ENCODE assay signal across 18 cellular contexts in genomic region chr10:57627642-57628178, GRCh38.
"Had no signal": no experiment of that assay in that cellular context is flagged by ENCODE, and none has a peak within 500 bp of the region (broad histone marks: within the 10 kb centered on the region; RNA-seq: fewer than 3 reads in every experiment).

No MANE protein-coding gene starts in this region.

- H3K9me3 ChIP-seq: body of pancreas, heart right ventricle, psoas muscle, transverse colon had no signal

- H3K27me3 Mint-ChIP-seq: activated naive CD4-positive, alpha-beta T cell treated with anti-CD3 and anti-CD28 coated beads, Interleukin-2, amount 50 U/mL, for 24 hours; central memory CD8-positive, alpha-beta T cell; natural killer cell treated with Interleukin-12 subunit alpha and Interleukin-12 subunit beta and Interleukin-15 and Interleukin-18, amount 100 ng/mL, for 72 hours had no signal

- H3K9me3 Mint-ChIP-seq: activated naive CD4-positive, alpha-beta T cell treated with anti-CD3 and anti-CD28 coated beads, Interleukin-2, amount 50 U/mL, for 24 hours had no signal

- H3K27ac Mint-ChIP-seq: activated naive CD4-positive, alpha-beta T cell treated with anti-CD3 and anti-CD28 coated beads, Interleukin-2, amount 50 U/mL, for 24 hours; natural killer cell treated with Interleukin-12 subunit alpha and Interleukin-12 subunit beta and Interleukin-15 and Interleukin-18, amount 100 ng/mL, for 72 hours had no signal

- H3K4me1 ChIP-seq: body of pancreas, heart right ventricle, psoas muscle, transverse colon had no signal

- H3K27me3 ChIP-seq: body of pancreas, heart right ventricle, transverse colon had no signal

- H3K4me3 Mint-ChIP-seq: activated naive CD4-positive, alpha-beta T cell treated with anti-CD3 and anti-CD28 coated beads, Interleukin-2, amount 50 U/mL, for 24 hours; central memory CD8-positive, alpha-beta T cell; natural killer cell treated with Interleukin-12 subunit alpha and Interleukin-12 subunit beta and Interleukin-15 and Interleukin-18, amount 100 ng/mL, for 72 hours had no signal

- DNase-seq: activated CD4-positive, alpha-beta T cell treated with anti-CD3 and anti-CD28 coated beads, Interleukin-2, amount 50 U/mL, for 1 hour; activated CD4-positive, CD25-positive, alpha-beta regulatory T cell; activated T-cell treated with anti-CD3 and anti-CD28 coated beads, Interleukin-2, amount 50 U/mL, for 1 hour; body of pancreas; cortex of kidney; effector CD8-positive, alpha-beta T cell; heart right ventricle; mammary epithelial cell; psoas muscle; stimulated activated CD4-positive, alpha-beta T cell treated with anti-CD3 and anti-CD28 coated beads, Interleukin-2, amount 100 ng/mL, for 24 hours; stimulated activated naive CD4-positive, alpha-beta T cell; substantia nigra; T-helper 2 cell; transverse colon had no signal

- H3K4me1 Mint-ChIP-seq: activated naive CD4-positive, alpha-beta T cell treated with anti-CD3 and anti-CD28 coated beads, Interleukin-2, amount 50 U/mL, for 24 hours; central memory CD8-positive, alpha-beta T cell had no signal

- ATAC-seq: body of pancreas; heart right ventricle; natural killer cell treated with Interleukin-12 subunit alpha and Interleukin-12 subunit beta and Interleukin-15 and Interleukin-18, amount 100 ng/mL, for 72 hours; psoas muscle; sciatic nerve had no signal

- H3K36me3 Mint-ChIP-seq: activated naive CD4-positive, alpha-beta T cell treated with anti-CD3 and anti-CD28 coated beads, Interleukin-2, amount 50 U/mL, for 24 hours; natural killer cell treated with Interleukin-12 subunit alpha and Interleukin-12 subunit beta and Interleukin-15 and Interleukin-18, amount 100 ng/mL, for 72 hours had no signal

- H3K4me3 ChIP-seq: body of pancreas, heart right ventricle, psoas muscle, transverse colon had no signal

- H3K27ac ChIP-seq: body of pancreas, heart right ventricle, psoas muscle, transverse colon had no signal

- H3K36me3 ChIP-seq: heart right ventricle, transverse colon had no signal
